ENCODE assay signal across 8 cellular contexts in the genomic region with DNA sequence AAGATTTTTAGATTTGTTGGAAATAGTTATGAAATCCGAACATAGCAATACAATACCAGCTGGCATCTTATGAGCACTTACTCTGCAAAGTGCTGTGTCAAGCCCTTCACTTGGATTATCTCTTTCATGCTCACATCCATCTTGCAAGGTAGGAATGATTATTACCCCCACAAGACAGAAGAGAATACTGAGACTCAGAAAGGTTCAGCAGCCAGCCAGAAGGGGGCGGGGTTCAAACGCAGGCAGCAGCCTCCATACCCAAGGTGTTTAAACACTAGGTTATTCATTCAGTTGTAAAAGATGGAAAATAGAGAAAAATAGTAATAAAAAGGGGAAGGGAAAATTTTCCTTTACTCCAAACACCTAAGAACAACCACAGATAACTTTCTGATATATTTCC.
DNase-seq lines count a peak whose midpoint lies in the region; ATAC-seq and TF ChIP-seq lines count a peak whose summit lies in the region.

No MANE protein-coding gene starts in this region.

- CTCF ChIA-PET in Panc1 (lab: Charles Lee), result no interaction called here

- peak overlapping the region; percentile 96 for H3K27ac ChIP-seq in Panc1 (ENCODE audit: low read length)
- H3K27ac ChIP-seq in left lung, result no peak overlapping the region

- POLR2A ChIA-PET in Panc1 (lab: Charles Lee), result no interaction called here

- no TSS peak for BruUV-seq in Panc1 (replicated peaks; lab: Mats Ljungman, UMichigan)

- H3K27me3 ChIP-seq in Panc1 (ENCODE audit: control insufficient read depth, insufficient read depth, low read length), result no peaks in the 10 kb centered on the region
- H3K27me3 ChIP-seq in left lung, result no peaks in the 10 kb centered on the region

- no peak for DNase-seq in Panc1 (ENCODE audit: low read depth, low spot score)
- DNase-seq in left lung, result peak in 1 of 2 donors; percentile 50
- no peak for DNase-seq in activated CD4-positive, CD25-positive, alpha-beta regulatory T cell treated with anti-CD3 and anti-CD28 coated beads, Interleukin-2, amount 50 U/mL, for 72 hours
- DNase-seq in anterior cingulate cortex (lab: John Stamatoyannopoulos, UW), result no peak

- H3K9me3 ChIP-seq in Panc1 (ENCODE audit: control insufficient read depth, insufficient read depth, low read depth, low read length) (no peaks in the 10 kb centered on the region), left lung (no peaks in the 10 kb centered on the region)

- intact Hi-C loops in Panc1 (cut with micrococcal nuclease; ENCODE audit: unreplicated experiment), result no loop called here
- intact Hi-C loops in left lung (cut with DNase I), result no loop called here

- TF ChIP-seq CTCF in GM12875 (IDR thresholded peaks at IDR 0.05; ENCODE audit: borderline replicate concordance, insufficient read depth, low read depth, low read length) (peak; percentile 61; the same call in 1 of the 2 replicates), Panc1 (IDR thresholded peaks at IDR 0.05) (peak; percentile 42; the same call in 1 of the 2 replicates), left lung (IDR thresholded peaks at IDR 0.05) (no peak)

- in situ Hi-C loops in Panc1 (cut with HindIII; ENCODE audit: low pct_unique_long_range_greater_than_20kb, low sequenced_read_pairs), result no loop called here

- H3K4me3 ChIP-seq in GM12875 (ENCODE audit: low read depth, low read length), result no peak overlapping the region
- no peak overlapping the region for H3K4me3 ChIP-seq in Panc1 (ENCODE audit: low read depth in 2 of 2, low read length in 2 of 2)
- H3K4me3 ChIP-seq in left lung, result no peak overlapping the region

- H3K4me1 ChIP-seq in Panc1 (ENCODE audit: control insufficient read depth, insufficient read depth, low read length) (peaks cover 63% of the 10 kb centered on the region), left lung (peaks cover 0 to 5% of the 10 kb centered on the region in 2 donors)

- H3K36me3 ChIP-seq in Panc1 (ENCODE audit: control insufficient read depth, insufficient read depth, low read length) (no peaks in the 10 kb centered on the region), left lung (no peaks in the 10 kb centered on the region)

- ATAC-seq in HG02588 (IDR thresholded peaks at IDR 0.05; ENCODE audit: unreplicated experiment) (peak; percentile 48), Panc1 (no peak), left lung (peak; percentile 28), HG03571 (IDR thresholded peaks at IDR 0.05; ENCODE audit: unreplicated experiment) (no peak), GM21576 (IDR thresholded peaks at IDR 0.05; ENCODE audit: unreplicated experiment) (no peak)

Comparison
In these comparisons a context has a peak if more than half of its experiments do, and no peak if none do; other contexts are left out.
1. CTCF ChIP-seq: peak in GM12875 (single experiment) and Panc1 (single experiment); none in left lung (0 of 2).
2. ATAC-seq: peak in HG02588 (single experiment) and left lung (single experiment); none in Panc1 (single experiment), HG03571 (single experiment) and GM21576 (single experiment).